ENCODE assay signal across 15 cellular contexts in genomic region chr15:39204031-39204430, GRCh38.
A peak's percentile ranks its signal among the peaks of the same experiment; 100 is the strongest.
DNase-seq lines count a peak whose midpoint lies in the region; TF ChIP-seq lines count a peak whose summit lies in the region.
"Had no signal": no experiment of that assay in that cellular context is flagged by ENCODE, and none has a peak within 500 bp of the region (broad histone marks: within the 10 kb centered on the region; RNA-seq: fewer than 3 reads in every experiment).

No MANE protein-coding gene starts in this region.

- TF ChIP-seq CTCF in osteoblast (IDR thresholded peaks at IDR 0.05; ENCODE audit: extremely low read depth, low read depth, low read length) (no peak), stomach (IDR thresholded peaks at IDR 0.05) (no peak)

- no peak for TF ChIP-seq POLR2A in stomach (IDR thresholded peaks at IDR 0.05)

- no peak overlapping the region for H2AFZ ChIP-seq in GM23248
- no peak overlapping the region for H2AFZ ChIP-seq in osteoblast (ENCODE audit: low read length)

- peaks cover 44% of the 10 kb centered on the region for H3K4me1 ChIP-seq in GM23248 (ENCODE audit: insufficient read depth)
- H3K4me1 ChIP-seq in SJSA1 (replicated peaks), result peaks cover 45% of the 10 kb centered on the region
- peaks cover 37% of the 10 kb centered on the region for H3K4me1 ChIP-seq in osteoblast (ENCODE audit: insufficient read depth, low read length)
- H3K4me1 ChIP-seq in stomach, result no peaks in the 10 kb centered on the region
- H3K4me1 ChIP-seq: BLaER1 had no signal

- peak overlapping the region; percentile 77 for H3K27ac ChIP-seq in GM23248
- peak overlapping the region; percentile 53 for H3K27ac ChIP-seq in SJSA1
- peak overlapping the region; percentile 95 for H3K27ac ChIP-seq in epithelial cell of prostate
- H3K27ac ChIP-seq in osteoblast (ENCODE audit: low read depth, low read length), result peak overlapping the region; percentile 60
- no peak overlapping the region for H3K27ac ChIP-seq in stomach
- H3K27ac ChIP-seq: BLaER1 had no signal

- in situ Hi-C loops in GM23248 (cut with MboI), result no loop called here

- H3K9me3 ChIP-seq in GM23248 (ENCODE audit: low read depth) (no peaks in the 10 kb centered on the region), SJSA1 (replicated peaks) (no peaks in the 10 kb centered on the region), osteoblast (ENCODE audit: low read depth, low read length) (no peaks in the 10 kb centered on the region), stomach (no peaks in the 10 kb centered on the region)
- H3K9me3 ChIP-seq: BLaER1 had no signal

- H3K79me2 ChIP-seq in GM23248 (ENCODE audit: insufficient read depth), result 0 out of 2 replicates have a peak, but pooled peaks cover 4% of the 10 kb centered on the region
- no peaks in the 10 kb centered on the region for H3K79me2 ChIP-seq in osteoblast (ENCODE audit: insufficient read depth, low read length)

- intact Hi-C loops in stomach (cut with DNase I; ENCODE audit: low total_unique reads), result no loop called here

- H3K9ac ChIP-seq in GM23248, result peak overlapping the region; percentile 25
- H3K9ac ChIP-seq: BLaER1 had no signal

- 0 to 2% methylated on average over 1 of the region's 1 CpG for WGBS in GM23248 (ENCODE audit: low coverage in 1 of 2, low lambda C conversion rate in 2 of 2, missing lambda C conversion rate in 2 of 2), 2 experiments
- WGBS in stomach, 5 donors, result 54 to 74% (median 62%) methylated on average over 1 of the region's 1 CpG

- no peaks in the 10 kb centered on the region for H4K20me1 ChIP-seq in GM23248 (ENCODE audit: insufficient read depth)
- H4K20me1 ChIP-seq in osteoblast (ENCODE audit: insufficient read depth, low read length), result no peaks in the 10 kb centered on the region
- H4K20me1 ChIP-seq: BLaER1 had no signal

- DNase-seq in GM23248, result peak; percentile 75
- no peak for DNase-seq in SJSA1 (ENCODE audit: low read depth in 1 of 2, low spot score in 2 of 2)
- DNase-seq in epithelial cell of prostate (ENCODE audit: low read depth, low spot score), result no peak
- no peak for DNase-seq in osteoblast (ENCODE audit: insufficient read length, low spot score, missing footprints)
- DNase-seq in OCI-M1 (lab: John Stamatoyannopoulos, UW), result no peak
- DNase-seq in stomach, result no peak
- no peak for DNase-seq in HuH-7.5 (ENCODE audit: low spot score)
- no peak for DNase-seq in stimulated activated CD4-positive, alpha-beta T cell treated with anti-CD3 and anti-CD28 coated beads, Interleukin-4, amount 100 ng/mL, for 4 hours
- DNase-seq: CD8-positive, alpha-beta memory T cell; Karpas-422; MV-4-11; NCI-H1436; NCI-H2029 treated with DMSO at 0.1 percent for 48 hours; NCI-H510A treated with DMSO at 0.1 percent for 48 hours had no signal

- H3K36me3 ChIP-seq in GM23248 (ENCODE audit: low read depth) (no peaks in the 10 kb centered on the region), SJSA1 (no peaks in the 10 kb centered on the region), osteoblast (ENCODE audit: insufficient read depth, low read length) (no peaks in the 10 kb centered on the region), stomach (no peaks in the 10 kb centered on the region)
- H3K36me3 ChIP-seq: BLaER1 had no signal

- TF ChIP-seq EP300 in stomach (IDR thresholded peaks at IDR 0.05), result no peak

- H3K27me3 ChIP-seq in GM23248 (replicated peaks; ENCODE audit: insufficient read depth) (no peaks in the 10 kb centered on the region), SJSA1 (replicated peaks) (no peaks in the 10 kb centered on the region), osteoblast (ENCODE audit: insufficient read depth, low read length) (no peaks in the 10 kb centered on the region), stomach (no peaks in the 10 kb centered on the region)
- H3K27me3 ChIP-seq: BLaER1 had no signal

- H3K4me2 ChIP-seq in GM23248 (ENCODE audit: unreplicated experiment) (peak overlapping the region; percentile 60), osteoblast (ENCODE audit: insufficient read depth, low read length) (no peak overlapping the region)
- H3K4me2 ChIP-seq: BLaER1 had no signal

- H3F3A ChIP-seq in GM23248 (ENCODE audit: insufficient read depth), result peaks cover 35% of the 10 kb centered on the region

- H3K9me2 ChIP-seq in GM23248 (ENCODE audit: insufficient read depth), result no peaks in the 10 kb centered on the region

- H3K4me3 ChIP-seq in GM23248 (no peak overlapping the region), SJSA1 (no peak overlapping the region), osteoblast (ENCODE audit: insufficient read depth, low read length) (no peak overlapping the region), stomach (no peak overlapping the region)
- H3K4me3 ChIP-seq: BLaER1 had no signal

Comparison
In these comparisons a context has a peak if more than half of its experiments do, and no peak if none do; other contexts are left out.
1. H3K27ac ChIP-seq: peak in GM23248 (single experiment), SJSA1 (single experiment), epithelial cell of prostate (single experiment) and osteoblast (single experiment); none in stomach (0 of 5).